In genomic region chr19:50414850-50415660, GRCh38 we compare ENCODE assay signal across 1 cellular context.
TF ChIP-seq lines count a peak whose summit lies in the region.

No MANE protein-coding gene starts in this region.

TF ChIP-seq in K562, 482 proteins besides CTCF, POLR2A, EP300 and RAD21 (continued from another document and continues in another):
- TF ChIP-seq KLF6 (CRISPR knock-in tag; IDR thresholded peaks at IDR 0.05; ENCODE audit: borderline replicate concordance), result no peak
- TF ChIP-seq ZNF395 (CRISPR knock-in tag; IDR thresholded peaks at IDR 0.05), result no peak
- no peak for TF ChIP-seq PPARD (CRISPR knock-in tag; IDR thresholded peaks at IDR 0.05)
- no peak for TF ChIP-seq IFI16 (CRISPR knock-in tag; IDR thresholded peaks at IDR 0.05)
- TF ChIP-seq CBFA2T3 (IDR thresholded peaks at IDR 0.05), result peak; percentile 38
- TF ChIP-seq MCM7 (IDR thresholded peaks at IDR 0.05), result no peak
- TF ChIP-seq ZBTB26 (CRISPR knock-in tag; IDR thresholded peaks at IDR 0.05), result no peak
- peak in 2 of 3 experiments; percentile 49 to 67 for TF ChIP-seq YY1 (IDR thresholded peaks at IDR 0.05; ENCODE audit: borderline replicate concordance in 1 of 3, control insufficient read depth in 1 of 3, extremely low read depth in 1 of 3, insufficient read depth in 3 of 3, insufficient read length in 1 of 3, insufficient replicate concordance in 2 of 3, low read depth in 1 of 3, low read length in 2 of 3)
- TF ChIP-seq EZH2 (IDR thresholded peaks at IDR 0.05; ENCODE audit: borderline replicate concordance, low read depth, low read length), result no peak
- no peak for TF ChIP-seq MTF1 (CRISPR knock-in tag; IDR thresholded peaks at IDR 0.05; ENCODE audit: borderline replicate concordance)
- no peak for TF ChIP-seq TFE3 (CRISPR knock-in tag; IDR thresholded peaks at IDR 0.05)
- 0 out of 2 replicates have a peak, but pooled peaks have one; percentile 42 for TF ChIP-seq ERF (CRISPR knock-in tag; IDR thresholded peaks at IDR 0.05)
- TF ChIP-seq MCM3 (IDR thresholded peaks at IDR 0.05), result no peak
- TF ChIP-seq GTF2E2 (tag; IDR thresholded peaks at IDR 0.05), result 0 out of 2 replicates have a peak, but pooled peaks have one; percentile 24
- TF ChIP-seq THRAP3 (IDR thresholded peaks at IDR 0.05; ENCODE audit: borderline replicate concordance), result no peak
- no peak for TF ChIP-seq SRSF1 (IDR thresholded peaks at IDR 0.05; ENCODE audit: low read depth, low read length)
- TF ChIP-seq SMARCC2 (IDR thresholded peaks at IDR 0.05; ENCODE audit: low read depth), result no peak
- TF ChIP-seq MYNN (IDR thresholded peaks at IDR 0.05), result peak; percentile 52; the same call in 1 of the 2 replicates
- TF ChIP-seq MYNN (CRISPR knock-in tag; IDR thresholded peaks at IDR 0.05), result no peak
- no peak for TF ChIP-seq NELFE (IDR thresholded peaks at IDR 0.05; ENCODE audit: insufficient read depth, insufficient read length)
- no peak for TF ChIP-seq DDX20 (tag; IDR thresholded peaks at IDR 0.05; ENCODE audit: low read depth)
- no peak for TF ChIP-seq ZNF639 (CRISPR knock-in tag; conservative IDR thresholded peaks at IDR 0.05 in 1 of 2, IDR thresholded peaks at IDR 0.05 in 1 of 2)
- TF ChIP-seq IRF2 (CRISPR knock-in tag; IDR thresholded peaks at IDR 0.05), result no peak
- TF ChIP-seq NFE2L1 (tag; IDR thresholded peaks at IDR 0.05; ENCODE audit: borderline replicate concordance, low read depth), result no peak
- TF ChIP-seq MEF2A (IDR thresholded peaks at IDR 0.05; ENCODE audit: control insufficient read depth, low read depth, low read length), result no peak
- no peak for TF ChIP-seq HSF4 (CRISPR knock-in tag; IDR thresholded peaks at IDR 0.05; ENCODE audit: borderline replicate concordance)
- no peak for TF ChIP-seq ZBTB17 (CRISPR knock-in tag; IDR thresholded peaks at IDR 0.05)
- no peak for TF ChIP-seq RBBP5 (IDR thresholded peaks at IDR 0.05; ENCODE audit: borderline replicate concordance, insufficient read depth, low read length, poor library complexity, severe bottlenecking)
- TF ChIP-seq GTF3C2 (IDR thresholded peaks at IDR 0.05; ENCODE audit: borderline replicate concordance, extremely low read depth, insufficient read length), result no peak
- TF ChIP-seq PTTG1 (tag; IDR thresholded peaks at IDR 0.05; ENCODE audit: low read depth), result no peak
- no peak for TF ChIP-seq BRF2 (IDR thresholded peaks at IDR 0.05; ENCODE audit: borderline replicate concordance, insufficient read depth, insufficient read length)
- TF ChIP-seq SUPT5H (IDR thresholded peaks at IDR 0.05), result no peak
- peak; percentile 55; the same call in 1 of the 2 replicates for TF ChIP-seq GATAD2A (IDR thresholded peaks at IDR 0.05)
- TF ChIP-seq ZNF354B (CRISPR knock-in tag; IDR thresholded peaks at IDR 0.05), result no peak
- peak; percentile 91 for TF ChIP-seq EP400 (IDR thresholded peaks at IDR 0.05)
- no peak for TF ChIP-seq ZNF165 (CRISPR knock-in tag; IDR thresholded peaks at IDR 0.05; ENCODE audit: borderline replicate concordance)
- no peak for TF ChIP-seq SRSF7 (optimal IDR thresholded peaks at IDR 0.05; ENCODE audit: low read depth, low read length)
- no peak for TF ChIP-seq KLF1 (tag; IDR thresholded peaks at IDR 0.05)
- TF ChIP-seq STAT6 (CRISPR knock-in tag; IDR thresholded peaks at IDR 0.05), result no peak
- TF ChIP-seq ZNF121 (CRISPR knock-in tag; conservative IDR thresholded peaks at IDR 0.05), result no peak
- TF ChIP-seq ZFP1 (CRISPR knock-in tag; IDR thresholded peaks at IDR 0.05), result no peak
- no peak for TF ChIP-seq MCM5 (IDR thresholded peaks at IDR 0.05; ENCODE audit: low read depth)
- no peak for TF ChIP-seq ZNF764 (CRISPR knock-in tag; IDR thresholded peaks at IDR 0.05; ENCODE audit: low read depth)
- no peak for TF ChIP-seq EHMT2 (IDR thresholded peaks at IDR 0.05)
- TF ChIP-seq NONO (IDR thresholded peaks at IDR 0.05; ENCODE audit: low read depth in 2 of 2, low read length in 1 of 2), result no peak
- TF ChIP-seq SIN3B (IDR thresholded peaks at IDR 0.05; ENCODE audit: low read depth), result no peak
- TF ChIP-seq BRD9 (IDR thresholded peaks at IDR 0.05; ENCODE audit: low read depth, partially characterized antibody), result no peak
- no peak for TF ChIP-seq MXD1 (CRISPR knock-in tag; IDR thresholded peaks at IDR 0.05; ENCODE audit: borderline replicate concordance, poor library complexity, severe bottlenecking)
- TF ChIP-seq ZNF174 (CRISPR knock-in tag; IDR thresholded peaks at IDR 0.05), result no peak
- TF ChIP-seq MAZ (CRISPR knock-in tag; conservative IDR thresholded peaks at IDR 0.05 in 1 of 2, IDR thresholded peaks at IDR 0.05 in 1 of 2), result peak in 1 of 2 experiments; percentile 90; a peak in 2 of 4 replicates
- TF ChIP-seq ZNF134 (CRISPR knock-in tag; conservative IDR thresholded peaks at IDR 0.05), result no peak
- no peak for TF ChIP-seq ESRRB (CRISPR knock-in tag; IDR thresholded peaks at IDR 0.05; ENCODE audit: borderline replicate concordance)
- no peak for TF ChIP-seq ZNF77 (CRISPR knock-in tag; IDR thresholded peaks at IDR 0.05)
- no peak for TF ChIP-seq SREBF2 (CRISPR knock-in tag; IDR thresholded peaks at IDR 0.05)
- TF ChIP-seq KLF13 (tag; IDR thresholded peaks at IDR 0.05; ENCODE audit: borderline replicate concordance, low read depth), result peak; percentile 48; the same call in 1 of the 2 replicates
- TF ChIP-seq SNIP1 (IDR thresholded peaks at IDR 0.05; ENCODE audit: low read depth), result no peak
- peak; percentile 71 to 79 for TF ChIP-seq MNT (conservative IDR thresholded peaks at IDR 0.05)
- no peak for TF ChIP-seq NR1H2 (CRISPR knock-in tag; IDR thresholded peaks at IDR 0.05)
- peak; percentile 75 for TF ChIP-seq RB1 (IDR thresholded peaks at IDR 0.05; ENCODE audit: low read depth)
- TF ChIP-seq ZSCAN29 (IDR thresholded peaks at IDR 0.05), result peak; percentile 84; the same call in 1 of the 2 replicates
- TF ChIP-seq TCF7L2 (IDR thresholded peaks at IDR 0.05; ENCODE audit: low read depth, low read length), result no peak
- TF ChIP-seq NCOA2 (IDR thresholded peaks at IDR 0.05; ENCODE audit: partially characterized antibody in 2 of 2), result no peak
- TF ChIP-seq EWSR1 (IDR thresholded peaks at IDR 0.05; ENCODE audit: borderline replicate concordance, low read depth, partially characterized antibody), result no peak
